10 cellular contexts compared by ENCODE assay signal in the genomic region with DNA sequence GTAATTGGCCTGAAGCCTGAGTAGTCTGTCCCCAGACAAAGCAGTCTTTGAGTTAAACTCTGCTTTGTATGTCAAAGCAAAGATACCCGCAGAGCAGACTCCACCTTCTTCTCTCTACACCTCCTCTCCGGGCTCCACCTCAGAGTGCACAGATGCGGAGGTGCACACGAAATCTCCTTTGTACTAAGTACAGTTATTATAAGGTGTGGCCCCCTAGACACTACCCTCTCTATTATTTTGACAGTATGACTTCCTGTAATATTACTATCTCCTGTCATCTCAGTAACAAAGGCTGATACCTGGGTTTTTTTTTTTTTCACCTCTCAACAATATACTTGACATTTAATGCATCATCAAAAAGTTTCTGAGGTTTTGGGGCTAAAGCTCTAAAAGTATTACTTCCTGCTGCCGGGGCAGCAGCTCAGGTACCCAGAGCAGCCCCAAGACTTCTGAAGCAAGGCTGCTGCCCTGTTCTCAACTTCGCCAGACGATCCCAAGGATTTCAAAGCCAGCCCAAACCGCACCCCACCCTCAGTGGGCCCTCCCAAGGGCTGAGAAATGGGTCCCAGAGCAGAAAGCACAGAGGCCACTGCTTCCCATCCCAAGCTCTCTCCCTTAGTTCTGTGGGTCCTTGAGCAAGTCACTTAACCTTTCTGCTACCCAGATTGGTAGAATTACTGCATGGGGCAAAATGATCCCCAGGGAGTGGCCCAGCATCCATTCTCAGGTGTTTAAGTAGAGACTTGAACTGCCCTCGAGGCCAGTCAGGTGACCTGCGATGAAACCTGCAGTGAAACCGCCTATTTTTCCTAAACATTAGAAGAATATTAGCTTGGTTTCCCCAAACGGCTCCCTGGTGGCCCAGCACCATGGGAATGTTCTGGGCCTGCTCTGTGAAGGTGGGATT.
DNase-seq lines count a peak whose midpoint lies in the region; ATAC-seq and TF ChIP-seq lines count a peak whose summit lies in the region.
"Had no signal": no experiment of that assay in that cellular context is flagged by ENCODE, and none has a peak within 500 bp of the region (broad histone marks: within the 10 kb centered on the region; RNA-seq: fewer than 3 reads in every experiment).

No MANE protein-coding gene starts in this region.

- H3F3A ChIP-seq in MM.1S (ENCODE audit: insufficient read depth, low read length), result no peaks in the 10 kb centered on the region

- no peak overlapping the region for H3K9ac ChIP-seq in MM.1S (ENCODE audit: low read length)

- H3K9me2 ChIP-seq in MM.1S (replicated peaks; ENCODE audit: insufficient read depth, low read length), result no peaks in the 10 kb centered on the region

- H3K36me3 ChIP-seq in MM.1S (replicated peaks; ENCODE audit: insufficient read depth, low read length) (no peaks in the 10 kb centered on the region), spleen (no peaks in the 10 kb centered on the region)

- H4K20me1 ChIP-seq in MM.1S (ENCODE audit: insufficient read depth, low read length), result no peaks in the 10 kb centered on the region

- TF ChIP-seq CTCF in GM10266 (IDR thresholded peaks at IDR 0.05; ENCODE audit: control insufficient read depth, insufficient read depth, low read depth, missing control alignments), result no peak
- no peak for TF ChIP-seq CTCF in MM.1S (IDR thresholded peaks at IDR 0.05; ENCODE audit: low read length)
- no peak for TF ChIP-seq CTCF in spleen (IDR thresholded peaks at IDR 0.05 in 8 of 11, conservative IDR thresholded peaks at IDR 0.05 in 3 of 11)

- no peaks in the 10 kb centered on the region for H3K27me3 ChIP-seq in MM.1S (replicated peaks; ENCODE audit: insufficient read depth, low read length)
- H3K27me3 ChIP-seq in spleen (replicated peaks in 1 of 7), result no peaks in the 10 kb centered on the region

- no peaks in the 10 kb centered on the region for H3K79me2 ChIP-seq in MM.1S (ENCODE audit: low read length)

- H2AFZ ChIP-seq in MM.1S (ENCODE audit: low read length), result no peak overlapping the region

- no peak for ATAC-seq in HG03565 (IDR thresholded peaks at IDR 0.05; ENCODE audit: unreplicated experiment)
- no peak for ATAC-seq in GM21529 (IDR thresholded peaks at IDR 0.05; ENCODE audit: unreplicated experiment)
- no peak for ATAC-seq in HG02759 (IDR thresholded peaks at IDR 0.05; ENCODE audit: unreplicated experiment)

- H3K4me2 ChIP-seq in MM.1S (ENCODE audit: low read depth, low read length), result no peak overlapping the region

- no peak overlapping the region for H3K4me3 ChIP-seq in MM.1S (ENCODE audit: low read length)
- H3K4me3 ChIP-seq in spleen, result no peak overlapping the region

- peak; percentile 22 for DNase-seq in GM10266 (ENCODE audit: extremely low spot score)
- peak; percentile 8 for DNase-seq in MM.1S
- DNase-seq in activated T-cell treated with anti-CD3 and anti-CD28 coated beads, Interleukin-2, amount 50 U/mL, for 48 hours, result peak; percentile 66 to 69
- DNase-seq in spleen, result no peak
- no peak for DNase-seq in NCI-H2107 (lab: John Stamatoyannopoulos, UW)
- DNase-seq: COR-L47, endodermal cell had no signal

- H3K9me3 ChIP-seq in MM.1S (replicated peaks; ENCODE audit: insufficient read depth, low read length) (no peaks in the 10 kb centered on the region), spleen (no peaks in the 10 kb centered on the region)

- H3K4me1 ChIP-seq in MM.1S (ENCODE audit: low read length), result no peaks in the 10 kb centered on the region
- peaks cover 3 to 67% (median 37%) of the 10 kb centered on the region in 6 donors for H3K4me1 ChIP-seq in spleen

- TF ChIP-seq POLR2A in spleen (IDR thresholded peaks at IDR 0.05), result no peak

- WGBS in spleen, 5 donors, result 63 to 75% (median 71%) methylated on average over 12 of the region's 12 CpGs

- H3K27ac ChIP-seq in MM.1S (ENCODE audit: low read length), result no peak overlapping the region
- H3K27ac ChIP-seq in spleen, result peak overlapping the region in 7 of 8 donors; percentile 5 to 81 (median 57)

- intact Hi-C loops in spleen (cut with DNase I; ENCODE audit: low total_unique reads), result no loop called here

Comparison
In these comparisons a context has a peak if more than half of its experiments do, and no peak if none do; other contexts are left out.
1. DNase-seq: peak in GM10266 (single experiment), MM.1S (single experiment) and activated T-cell treated with anti-CD3 and anti-CD28 coated beads, Interleukin-2, amount 50 U/mL, for 48 hours (2 of 2); none in spleen (single experiment) and NCI-H2107 (single experiment).